8 cellular contexts compared by ENCODE assay signal in genomic region chr9:119736478-119737454, GRCh38.
DNase-seq lines count a peak whose midpoint lies in the region; ATAC-seq and TF ChIP-seq lines count a peak whose summit lies in the region.

No MANE protein-coding gene starts in this region.

- H3K27ac ChIP-seq in mesenchymal stem cell (ENCODE audit: low read length, poor library complexity, severe bottlenecking) (no peak overlapping the region), PC-9 (no peak overlapping the region)

- H3K4me1 Mint-ChIP-seq in stimulated activated memory B cell treated with anti-CD40 and anti-IgM and Interleukin-4, amounts not matched to agents 10 μg/mL and 1 μg/mL and 100 μg/mL, for 72 hours, result peaks cover 31% of the 10 kb centered on the region

- no peaks in the 10 kb centered on the region for H3K27me3 Mint-ChIP-seq in stimulated activated memory B cell treated with anti-CD40 and anti-IgM and Interleukin-4, amounts not matched to agents 10 μg/mL and 1 μg/mL and 100 μg/mL, for 72 hours

- POLR2A ChIA-PET in PC-9 (lab: Charles Lee; ENCODE audit: unreplicated experiment), result no interaction called here

- H3K4me2 ChIP-seq in mesenchymal stem cell (ENCODE audit: low read length, poor library complexity, severe bottlenecking), result no peak overlapping the region
- no peak overlapping the region for H3K4me2 ChIP-seq in PC-9

- no peaks in the 10 kb centered on the region for H3K79me1 ChIP-seq in mesenchymal stem cell (replicated peaks; ENCODE audit: low read length, poor library complexity, severe bottlenecking)

- DNase-seq in NCI-H2107 treated with DMSO at 0.1 percent for 48 hours (lab: John Stamatoyannopoulos, UW; ENCODE audit: unreplicated experiment), result peak; percentile 50
- no peak for DNase-seq in NCI-H2107 (lab: John Stamatoyannopoulos, UW)
- peak; percentile 53 for DNase-seq in NCI-H345 treated with DMSO at 0.1 percent for 48 hours (lab: John Stamatoyannopoulos, UW; ENCODE audit: unreplicated experiment)
- no peak for DNase-seq in mesenchymal stem cell
- no peak for DNase-seq in Right ventricle myocardium superior
- no peak for DNase-seq in PC-9

- H3K9me3 Mint-ChIP-seq in stimulated activated memory B cell treated with anti-CD40 and anti-IgM and Interleukin-4, amounts not matched to agents 10 μg/mL and 1 μg/mL and 100 μg/mL, for 72 hours, result peaks cover 3% of the 10 kb centered on the region

- no TSS peak for BruUV-seq in PC-9 (replicated peaks; lab: Mats Ljungman, UMichigan)

- no peak for TF ChIP-seq CTCF in PC-9 (conservative IDR thresholded peaks at IDR 0.05)

- no peak overlapping the region for H2BK5ac ChIP-seq in mesenchymal stem cell (ENCODE audit: low read depth, low read length, poor library complexity, severe bottlenecking)

- ATAC-seq in HG02884 (IDR thresholded peaks at IDR 0.05; ENCODE audit: unreplicated experiment), result peak; percentile 99
- peak; percentile 96 for ATAC-seq in stimulated activated memory B cell treated with anti-CD40 and anti-IgM and Interleukin-4, amounts not matched to agents 10 μg/mL and 1 μg/mL and 100 μg/mL, for 72 hours
- no peak for ATAC-seq in Right ventricle myocardium superior (ENCODE audit: poor library complexity)

- H3K9me2 ChIP-seq in PC-9 (ENCODE audit: insufficient read depth), result no peaks in the 10 kb centered on the region

- H3K9ac ChIP-seq in mesenchymal stem cell (ENCODE audit: low read length), result no peak overlapping the region

- H3K9me3 ChIP-seq in mesenchymal stem cell (ENCODE audit: control insufficient read depth, low read length) (no peaks in the 10 kb centered on the region), PC-9 (ENCODE audit: insufficient read depth, low read depth) (no peaks in the 10 kb centered on the region)

- no peaks in the 10 kb centered on the region for H3K79me2 ChIP-seq in PC-9 (ENCODE audit: low read depth)

- H3K36me3 Mint-ChIP-seq in stimulated activated memory B cell treated with anti-CD40 and anti-IgM and Interleukin-4, amounts not matched to agents 10 μg/mL and 1 μg/mL and 100 μg/mL, for 72 hours, result no peaks in the 10 kb centered on the region

- H2BK15ac ChIP-seq in mesenchymal stem cell (ENCODE audit: low read depth, poor library complexity, severe bottlenecking), result no peak overlapping the region

- no peak overlapping the region for H3K4me3 ChIP-seq in mesenchymal stem cell (ENCODE audit: insufficient read depth in 1 of 2, low read depth in 1 of 2, low read length in 2 of 2)
- no peak overlapping the region for H3K4me3 ChIP-seq in PC-9

- H4K8ac ChIP-seq in mesenchymal stem cell (ENCODE audit: low read length), result no peak overlapping the region

- H2BK120ac ChIP-seq in mesenchymal stem cell (ENCODE audit: low read depth, low read length), result no peak overlapping the region

- 73% methylated on average over 13 of the region's 13 CpGs for WGBS in mesenchymal stem cell

- H2BK12ac ChIP-seq in mesenchymal stem cell (ENCODE audit: low read length in 2 of 2), result no peak overlapping the region

- H3K14ac ChIP-seq in mesenchymal stem cell (ENCODE audit: low read length in 2 of 2), result no peak overlapping the region

- H3K23ac ChIP-seq in mesenchymal stem cell (ENCODE audit: low read length in 2 of 2), result no peak overlapping the region

- peak overlapping the region; percentile 29 for H3K27ac Mint-ChIP-seq in stimulated activated memory B cell treated with anti-CD40 and anti-IgM and Interleukin-4, amounts not matched to agents 10 μg/mL and 1 μg/mL and 100 μg/mL, for 72 hours

- no peaks in the 10 kb centered on the region for H4K20me1 ChIP-seq in PC-9 (ENCODE audit: insufficient read depth)

- H3K27me3 ChIP-seq in mesenchymal stem cell (ENCODE audit: control insufficient read depth in 1 of 2, insufficient read depth in 1 of 2, low read length in 2 of 2) (no peaks in the 10 kb centered on the region), PC-9 (ENCODE audit: insufficient read depth, low read depth) (no peaks in the 10 kb centered on the region)

- H2AFZ ChIP-seq in mesenchymal stem cell (ENCODE audit: low read depth, low read length) (no peak overlapping the region), PC-9 (no peak overlapping the region)

- CTCF ChIA-PET in PC-9 (lab: Charles Lee), result no interaction called here

- peak overlapping the region; percentile 31 for H3K4me3 Mint-ChIP-seq in stimulated activated memory B cell treated with anti-CD40 and anti-IgM and Interleukin-4, amounts not matched to agents 10 μg/mL and 1 μg/mL and 100 μg/mL, for 72 hours

- H3K36me3 ChIP-seq in mesenchymal stem cell (ENCODE audit: control insufficient read depth in 1 of 2, insufficient read depth in 2 of 2, low read depth in 1 of 2, low read length in 2 of 2) (no peaks in the 10 kb centered on the region), PC-9 (ENCODE audit: low read depth) (no peaks in the 10 kb centered on the region)

- no peak overlapping the region for H2AK5ac ChIP-seq in mesenchymal stem cell (ENCODE audit: low read length, severe bottlenecking)

- no peak overlapping the region for H4K91ac ChIP-seq in mesenchymal stem cell (ENCODE audit: low read length)

- no peak overlapping the region for H3K4ac ChIP-seq in mesenchymal stem cell (ENCODE audit: low read depth in 1 of 2, low read length in 2 of 2)

- H3K4me1 ChIP-seq in mesenchymal stem cell (ENCODE audit: control insufficient read depth, insufficient read depth, low read depth, low read length) (no peaks in the 10 kb centered on the region), PC-9 (replicated peaks; ENCODE audit: insufficient read depth) (no peaks in the 10 kb centered on the region)

- intact Hi-C loops in Right ventricle myocardium superior (cut with DNase I) (no loop called here), PC-9 (cut with micrococcal nuclease; ENCODE audit: unreplicated experiment) (no loop called here)

- H3F3A ChIP-seq in PC-9 (ENCODE audit: insufficient read depth, low read depth), result no peaks in the 10 kb centered on the region

- H3K18ac ChIP-seq in mesenchymal stem cell (ENCODE audit: low read depth in 1 of 2, low read length in 2 of 2), result no peak overlapping the region

Comparison
In these comparisons a context has a peak if more than half of its experiments do, and no peak if none do; other contexts are left out.
1. DNase-seq: peak in NCI-H2107 treated with DMSO at 0.1 percent for 48 hours (single experiment) and NCI-H345 treated with DMSO at 0.1 percent for 48 hours (single experiment); none in NCI-H2107 (single experiment), mesenchymal stem cell (single experiment), Right ventricle myocardium superior (single experiment) and PC-9 (0 of 2).